14 cellular contexts compared by ENCODE assay signal in the genomic region with DNA sequence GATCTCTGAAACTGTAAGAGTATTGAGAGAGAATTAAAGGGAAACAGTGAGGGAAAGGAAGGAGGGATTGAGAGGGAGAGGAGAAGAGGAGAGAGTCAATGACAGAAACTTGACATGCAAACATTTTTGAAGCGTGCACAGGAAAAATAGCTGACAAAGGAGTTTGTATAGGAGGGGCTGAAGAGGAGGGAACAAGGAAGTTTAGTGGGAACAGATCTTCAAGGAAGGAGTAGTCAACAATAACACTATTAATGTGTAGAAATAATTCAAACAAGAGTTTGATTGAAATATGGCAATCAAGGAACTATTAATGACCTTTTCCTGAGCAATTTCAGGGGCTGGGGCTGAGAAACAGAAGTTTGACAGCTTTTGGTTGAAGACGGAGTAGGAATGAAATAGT. TPM values are rescaled to one million over a fixed set of nuclear protein-coding genes. Genes with fewer than 3 reads are reported as not detected.
DNase-seq lines count a peak whose midpoint lies in the region; ATAC-seq, FAIRE-seq and TF ChIP-seq lines count a peak whose summit lies in the region.
"Not testable (repeated sequence)": the region's sequence is repeated elsewhere in the genome, so short reads cannot be mapped to it uniquely, and the experiment has no call there.
"Had no signal": no experiment of that assay in that cellular context is flagged by ENCODE, and none has a peak within 500 bp of the region (broad histone marks: within the 10 kb centered on the region; RNA-seq: fewer than 3 reads in every experiment).

No MANE protein-coding gene starts in this region.

- POLR2A ChIA-PET in A549 (lab: Yijun Ruan, JAX); K562 (lab: Yijun Ruan, JAX): not testable (repeated sequence)

- DNase-seq in A549 (ENCODE audit: low read depth in 1 of 2, low spot score in 1 of 2); K562 (ENCODE audit: extremely low read depth in 1 of 4, low spot score in 3 of 4); Right ventricle myocardium inferior (ENCODE audit: missing footprints); left ventricle myocardium superior: not testable (repeated sequence)

- intact Hi-C loops in K562 (cut with micrococcal nuclease); Right ventricle myocardium inferior (cut with DNase I); left ventricle myocardium superior (cut with micrococcal nuclease): not testable (repeated sequence)

- H4K20me1 ChIP-seq in K562 (replicated peaks; ENCODE audit: control insufficient read depth, insufficient read depth, low read length): not testable (repeated sequence)

- H3K9me3 ChIP-seq in A549; K562 (replicated peaks; ENCODE audit: control insufficient read depth, insufficient read depth, low read depth, low read length); neutrophil: not testable (repeated sequence)

- TF ChIP-seq RAD21 in A549 (conservative IDR thresholded peaks at IDR 0.05 in 1 of 2, IDR thresholded peaks at IDR 0.05 in 1 of 2); K562 (CRISPR knock-in tag; conservative IDR thresholded peaks at IDR 0.05 in 1 of 2, IDR thresholded peaks at IDR 0.05 in 1 of 2): not testable (repeated sequence)

- not testable (repeated sequence) for H3K9me1 ChIP-seq in K562 (ENCODE audit: control insufficient read depth, insufficient read depth, low read length)

- not testable (repeated sequence) for H3K4me2 ChIP-seq in A549; K562 (ENCODE audit: insufficient read depth, low read length)

- CTCF ChIA-PET in A549 (lab: Yijun Ruan, JAX); K562 (lab: Yijun Ruan, JAX; ENCODE audit: low intra/inter-chr PET ratio): not testable (repeated sequence)

- H3K36me3 ChIP-seq in K562 (ENCODE audit: control insufficient read depth, insufficient read depth, low read length); neutrophil: not testable (repeated sequence)

- not testable (repeated sequence) for BruUV-seq in K562 (replicated peaks; lab: Mats Ljungman, UMichigan)

- TF ChIP-seq CTCF in A549 (IDR thresholded peaks at IDR 0.05); K562 (IDR thresholded peaks at IDR 0.05 in 2 of 3, conservative IDR thresholded peaks at IDR 0.05 in 1 of 3; ENCODE audit: insufficient read depth in 2 of 3, low read depth in 1 of 3, low read length in 3 of 3); neutrophil (IDR thresholded peaks at IDR 0.05): not testable (repeated sequence)

- not testable (repeated sequence) for FAIRE-seq in A549 (lab: Jason Lieb, UNC); K562 (lab: Jason Lieb, UNC)

- in situ Hi-C loops in K562 (cut with MboI): loop anchor here (5.0 kb wide), 1 partner anchor 78 kb away; no protein-coding TSS in a partner anchor

- 80% methylated on average over 1 of the region's 2 CpGs for WGBS in A549 (ENCODE audit: missing lambda C conversion rate)
- 100% methylated on average over 1 of the region's 2 CpGs for WGBS in K562 (ENCODE audit: insufficient coverage, low coverage, missing lambda C conversion rate)

- H2AFZ ChIP-seq in K562 (ENCODE audit: low read depth, low read length): not testable (repeated sequence)

- not testable (repeated sequence) for TF ChIP-seq EP300 in A549 (IDR thresholded peaks at IDR 0.05); K562 (IDR thresholded peaks at IDR 0.05; ENCODE audit: low read length)

- not testable (repeated sequence) for H3K79me2 ChIP-seq in K562 (ENCODE audit: control insufficient read depth, insufficient read depth, low read length)

- not testable (repeated sequence) for H3K4me1 ChIP-seq in A549
- H3K4me1 ChIP-seq in K562 (replicated peaks in 1 of 2; ENCODE audit: control insufficient read depth in 2 of 2, insufficient read depth in 2 of 2, low read length in 2 of 2) (peaks cover 4 to 26% of the 10 kb centered on the region in 2 experiments; a peak in 4 of 5 replicates), neutrophil (ENCODE audit: control insufficient read depth in 1 of 2, insufficient read depth in 1 of 2, low read depth in 1 of 2, low read length in 1 of 2) (peaks cover 25 to 75% of the 10 kb centered on the region in 2 experiments)

- ATAC-seq in A549, K562: not testable (repeated sequence)
- ATAC-seq in Right ventricle myocardium inferior (peak; percentile 39), left ventricle myocardium superior (peak; percentile 47)

- H3K4me3 ChIP-seq in A549, K562: not testable (repeated sequence)
- peak overlapping the region in 1 of 2 experiments; percentile 46 for H3K4me3 ChIP-seq in neutrophil (ENCODE audit: low read depth in 1 of 2, low read length in 1 of 2)

- H3K27ac ChIP-seq in A549; K562 (ENCODE audit: extremely low read depth, low read depth, low read length): not testable (repeated sequence)
- H3K27ac ChIP-seq in neutrophil: peak overlapping the region; percentile 85

- not testable (repeated sequence) for H3K27me3 ChIP-seq in K562 (ENCODE audit: control insufficient read depth in 2 of 2, insufficient read depth in 2 of 2, low read length in 2 of 2); neutrophil

- TF ChIP-seq POLR2A in A549 (IDR thresholded peaks at IDR 0.05; ENCODE audit: low read length); K562 (conservative IDR thresholded peaks at IDR 0.05): not testable (repeated sequence)

- H3K9ac ChIP-seq in K562 (ENCODE audit: insufficient read depth in 1 of 2, low read depth in 2 of 2, low read length in 2 of 2): not testable (repeated sequence)

TF ChIP-seq in A549, 52 proteins besides CTCF, POLR2A, EP300 and RAD21:
- TF ChIP-seq MAFK (IDR thresholded peaks at IDR 0.05; ENCODE audit: partially characterized antibody): peak; percentile 7

TF ChIP-seq in K562, 482 proteins besides CTCF, POLR2A, EP300 and RAD21:
- TF ChIP-seq ZNF316 (IDR thresholded peaks at IDR 0.05) (peak; percentile 71), MAFG (tag; conservative IDR thresholded peaks at IDR 0.05) (peak; percentile 44; the same call in 1 of the 2 replicates), C11orf30 (IDR thresholded peaks at IDR 0.05; ENCODE audit: low read depth) (peak; percentile 52)

RNA-seq across cellular contexts. Expression of a gene that starts 4.0 kb away (rescaled TPM):
- polyA plus RNA-seq in A549 (2011; rRNA removed) (not detected in 2 replicates), A549 (2017; fragmentation: RNase III; extraction: RNeasy Plus Mini Kit Qiagen cat#74134 plus additional on column Dnase treatment) (not detected in 3 replicates), K562 (2011; rRNA removed) (0.87 and 1.1 TPM in 2 replicates), K562 (2014; fragmentation: Illumina TruSeq; extraction: Trizol) (0.27 and 0.35 TPM in 2 replicates), K562 (2014; fragmentation: Nextera tagmentation; extraction: Ambion mirVana) (under 1 TPM; 0.41 TPM), K562 (2014; rRNA removed) (0.27 and 0.36 TPM in 2 replicates)
- polyA plus RNA-seq in A549 (2012; cell fraction: cytosol; rRNA removed): not detected in 2 replicates
- not detected in 2 replicates for polyA plus RNA-seq in A549 (2012; cell fraction: nucleus; rRNA removed)
- not detected in 2 replicates for polyA minus RNA-seq in A549 (2011; rRNA and poly(A)+ RNA removed)
- total RNA-seq in K562 (2011; cell fraction: chromatin; rRNA removed; ENCODE audit: low replicate concordance): 1.4 and 2.2 TPM in 2 replicates
- total RNA-seq in K562 (2011; cell fraction: nucleolus; rRNA removed): 1.3 and 2.0 TPM in 2 replicates
- 2.4 and 2.8 TPM in 2 replicates for total RNA-seq in K562 (2011; cell fraction: nucleoplasm; rRNA removed)
- total RNA-seq in K562 (2014; rRNA removed) (0.08 and 0.18 TPM in 2 replicates), K562 (2014; rRNA removed; fragmentation: Illumina TruSeq; extraction: Trizol) (0.40 and 0.54 TPM in 2 replicates), K562 (2015; rRNA removed; fragmentation: Illumina TruSeq; extraction: Trizol) (0.19 and 0.36 TPM in 2 replicates), K562 (2021) (0.11 and 0.49 TPM in 2 replicates), Right ventricle myocardium inferior (4.8 TPM), left ventricle myocardium superior (3.3 TPM)
- polyA plus RNA-seq in K562 (2011; cell fraction: cytosol; rRNA removed): 0.18 and 0.25 TPM in 2 replicates
- 0.95 and 1.6 TPM in 2 replicates for polyA plus RNA-seq in K562 (2011; cell fraction: nucleus; rRNA removed)
- 0.55 and 1.00 TPM in 2 replicates for polyA plus RNA-seq in K562 (2012)
- 1.1 and 1.4 TPM in 2 replicates for polyA minus RNA-seq in K562 (2011; rRNA and poly(A)+ RNA removed)
- polyA minus RNA-seq in K562 (2011; cell fraction: cytosol; rRNA and poly(A)+ RNA removed): not detected in 2 replicates
- polyA minus RNA-seq in K562 (2011; cell fraction: nucleus; rRNA and poly(A)+ RNA removed): 0.94 and 2.4 TPM in 2 replicates
- total RNA-seq: A172; A673; CD4-positive, alpha-beta memory T cell; CD4-positive, CD25-positive, alpha-beta regulatory T cell; CD8-positive, alpha-beta memory T cell; Daoy; G401; GM12878 had no signal
- polyA plus RNA-seq: AG04450; CD4-positive, alpha-beta memory T cell; CD4-positive, CD25-positive, alpha-beta regulatory T cell; GM12878 had no signal

RNA-seq across cellular contexts. Expression of a gene that starts 27.9 kb away (rescaled TPM):
- polyA plus RNA-seq in A549 (2011; rRNA removed) (not detected in 2 replicates), A549 (2017; fragmentation: RNase III; extraction: RNeasy Plus Mini Kit Qiagen cat#74134 plus additional on column Dnase treatment) (not detected in 3 replicates), K562 (2011; rRNA removed) (4.0 and 14.5 TPM in 2 replicates), K562 (2014; fragmentation: Illumina TruSeq; extraction: Trizol) (3.9 and 4.1 TPM in 2 replicates), K562 (2014; fragmentation: Nextera tagmentation; extraction: Ambion mirVana) (1 to 10 TPM; 6.4 to 8.9 TPM), K562 (2014; rRNA removed) (3.3 and 4.1 TPM in 2 replicates)
- polyA plus RNA-seq in A549 (2012; cell fraction: cytosol; rRNA removed): not detected in 2 replicates
- polyA plus RNA-seq in A549 (2012; cell fraction: nucleus; rRNA removed): not detected in 2 replicates
- polyA minus RNA-seq in A549 (2011; rRNA and poly(A)+ RNA removed): not detected in 2 replicates
- total RNA-seq in K562 (2011; cell fraction: chromatin; rRNA removed; ENCODE audit: low replicate concordance): 6.8 and 7.4 TPM in 2 replicates
- 5.1 and 7.0 TPM in 2 replicates for total RNA-seq in K562 (2011; cell fraction: nucleolus; rRNA removed)
- 7.6 and 9.9 TPM in 2 replicates for total RNA-seq in K562 (2011; cell fraction: nucleoplasm; rRNA removed)
- total RNA-seq in K562 (2014; rRNA removed) (1.6 and 3.1 TPM in 2 replicates), K562 (2014; rRNA removed; fragmentation: Illumina TruSeq; extraction: Trizol) (3.1 and 3.3 TPM in 2 replicates), K562 (2015; rRNA removed; fragmentation: Illumina TruSeq; extraction: Trizol) (1.7 and 2.0 TPM in 2 replicates), K562 (2021) (2.4 and 3.1 TPM in 2 replicates), Right ventricle myocardium inferior (19.4 TPM), left ventricle myocardium superior (12.6 TPM)
- polyA plus RNA-seq in K562 (2011; cell fraction: cytosol; rRNA removed): 4.3 and 14.1 TPM in 2 replicates
- polyA plus RNA-seq in K562 (2011; cell fraction: nucleus; rRNA removed): 10.8 and 35.5 TPM in 2 replicates
- 14.5 and 18.1 TPM in 2 replicates for polyA plus RNA-seq in K562 (2012)
- 3.1 and 8.7 TPM in 2 replicates for polyA minus RNA-seq in K562 (2011; rRNA and poly(A)+ RNA removed)
- polyA minus RNA-seq in K562 (2011; cell fraction: cytosol; rRNA and poly(A)+ RNA removed): 0.86 and 1.5 TPM in 2 replicates
- polyA minus RNA-seq in K562 (2011; cell fraction: nucleus; rRNA and poly(A)+ RNA removed): 2.6 and 9.2 TPM in 2 replicates
- total RNA-seq: A172, A673, Daoy, G401 had no signal
- polyA plus RNA-seq: AG04450 had no signal
